Comparison of ENCODE assay signal across 2 cellular contexts in genomic region chr7:50625360-50625759, GRCh38.
TF ChIP-seq lines count a peak whose summit lies in the region.

No MANE protein-coding gene starts in this region.

TF ChIP-seq in HEK293, 187 proteins besides CTCF, POLR2A, EP300 and RAD21 (continued from another document):
- no peak for TF ChIP-seq PRDM2 (tag by site-specific recombination; IDR thresholded peaks at IDR 0.05; ENCODE audit: borderline replicate concordance)

TF ChIP-seq in endothelial cell of umbilical vein, 7 proteins besides CTCF, POLR2A, EP300 and RAD21 (continued from another document):
- TF ChIP-seq JUN (IDR thresholded peaks at IDR 0.05; ENCODE audit: borderline replicate concordance, insufficient read depth, insufficient read length, low read depth), result no peak
